In genomic region chr11:77001524-77001923, GRCh38 we compare ENCODE assay signal across 20 cellular contexts. TPM values are rescaled to one million over a fixed set of nuclear protein-coding genes. Genes with fewer than 3 reads are reported as not detected.
DNase-seq lines count a peak whose midpoint lies in the region; ATAC-seq and TF ChIP-seq lines count a peak whose summit lies in the region.
"Had no signal": no experiment of that assay in that cellular context is flagged by ENCODE, and none has a peak within 500 bp of the region (broad histone marks: within the 10 kb centered on the region; RNA-seq: fewer than 3 reads in every experiment).

No MANE protein-coding gene starts in this region.

- H3K4me1 ChIP-seq in GM23338 (ENCODE audit: insufficient read depth): peaks cover 9% of the 10 kb centered on the region; the same call in 1 of the 2 replicates
- H3K4me1 ChIP-seq in PC-3 (ENCODE audit: insufficient read depth, low read length): peaks cover 15% of the 10 kb centered on the region
- H3K4me1 ChIP-seq in hepatocyte (ENCODE audit: insufficient read depth): no peaks in the 10 kb centered on the region
- H3K4me1 ChIP-seq in testis: no peaks in the 10 kb centered on the region
- H3K4me1 ChIP-seq: BLaER1, HAP-1 had no signal

- H3K36me3 ChIP-seq in GM23338 (ENCODE audit: insufficient read depth) (no peaks in the 10 kb centered on the region), PC-3 (ENCODE audit: low read depth, low read length) (no peaks in the 10 kb centered on the region), hepatocyte (replicated peaks; ENCODE audit: insufficient read depth, low read depth) (no peaks in the 10 kb centered on the region), testis (ENCODE audit: low read depth, missing control alignments) (no peaks in the 10 kb centered on the region)
- H3K36me3 ChIP-seq: BLaER1, HAP-1 had no signal

- H3K9me2 ChIP-seq in GM23338 (ENCODE audit: insufficient read depth) (no peaks in the 10 kb centered on the region), PC-3 (replicated peaks; ENCODE audit: low read length) (no peaks in the 10 kb centered on the region), hepatocyte (replicated peaks; ENCODE audit: insufficient read depth) (no peaks in the 10 kb centered on the region)

- H3K27me3 ChIP-seq in GM23338 (ENCODE audit: insufficient read depth): no peaks in the 10 kb centered on the region
- no peaks in the 10 kb centered on the region for H3K27me3 ChIP-seq in PC-3 (ENCODE audit: low read length)
- no peaks in the 10 kb centered on the region for H3K27me3 ChIP-seq in hepatocyte
- H3K27me3 ChIP-seq in testis: no peaks in the 10 kb centered on the region
- H3K27me3 ChIP-seq: BLaER1 had no signal

- WGBS in hepatocyte (ENCODE audit: low lambda C conversion rate, missing lambda C conversion rate): 56% methylated on average over 4 of the region's 4 CpGs
- 86 to 94% methylated on average over 4 of the region's 4 CpGs for whole genome bisulfite sequencing in testis, 2 donors

- H3F3A ChIP-seq in GM23338 (replicated peaks; ENCODE audit: low read depth): no peaks in the 10 kb centered on the region
- no peaks in the 10 kb centered on the region for H3F3A ChIP-seq in PC-3 (ENCODE audit: low read length, unreplicated experiment)

- TF ChIP-seq CTCF in GM23338 (conservative IDR thresholded peaks at IDR 0.05; ENCODE audit: low read depth in 2 of 2) (no peak), PC-3 (conservative IDR thresholded peaks at IDR 0.05; ENCODE audit: low read depth, low read length) (no peak), hepatocyte (IDR thresholded peaks at IDR 0.05; ENCODE audit: poor library complexity) (no peak), progenitor cell of endocrine pancreas (IDR thresholded peaks at IDR 0.05; ENCODE audit: unreplicated experiment) (no peak), testis (IDR thresholded peaks at IDR 0.05) (no peak)

- H3K4me2 ChIP-seq in GM23338 (no peak overlapping the region), PC-3 (ENCODE audit: low read length) (no peak overlapping the region), hepatocyte (peak overlapping the region; percentile 11)
- H3K4me2 ChIP-seq: BLaER1 had no signal

- intact Hi-C loops in PC-3 (cut with micrococcal nuclease) (no loop called here), sciatic nerve (cut with DNase I) (no loop called here), testis (cut with DNase I; ENCODE audit: low total_unique reads) (no loop called here)

- H3K27ac Mint-ChIP-seq in GM23338: 0 out of 2 replicates have a peak overlapping the region, but pooled peaks have one; percentile 2
- H3K27ac Mint-ChIP-seq in progenitor cell of endocrine pancreas: peak overlapping the region; percentile 11
- H3K27ac Mint-ChIP-seq: CD14-positive monocyte; CD4-positive, alpha-beta memory T cell had no signal

- TF ChIP-seq POLR2A in testis (IDR thresholded peaks at IDR 0.05): no peak

- H3K4me3 Mint-ChIP-seq in GM23338 (no peak overlapping the region), progenitor cell of endocrine pancreas (ENCODE audit: low read depth) (no peak overlapping the region)
- H3K4me3 Mint-ChIP-seq: CD14-positive monocyte; CD4-positive, alpha-beta memory T cell had no signal

- DNase-seq in GM23338 (ENCODE audit: low spot score) (no peak), PC-3 (no peak), hepatocyte (ENCODE audit: low spot score) (no peak), progenitor cell of endocrine pancreas (ENCODE audit: low spot score, unreplicated experiment) (no peak), sciatic nerve (ENCODE audit: low spot score) (no peak), testis (no peak), HuH-7 (ENCODE audit: low spot score) (no peak), hepatic stellate cell (ENCODE audit: low spot score) (no peak)
- DNase-seq: 8988T; CD4-positive, alpha-beta memory T cell; DMS153; DMS79; GDM1 had no signal

- no peak for ATAC-seq in GM23338
- ATAC-seq in PC-3: 0 out of 2 replicates have a peak, but pooled peaks have one; percentile 19
- ATAC-seq in sciatic nerve: no peak

- H4K20me1 ChIP-seq in GM23338 (replicated peaks; ENCODE audit: insufficient read depth): no peaks in the 10 kb centered on the region
- H4K20me1 ChIP-seq in PC-3 (ENCODE audit: low read length): no peaks in the 10 kb centered on the region
- H4K20me1 ChIP-seq in hepatocyte (ENCODE audit: insufficient read depth, poor library complexity, severe bottlenecking): no peaks in the 10 kb centered on the region
- H4K20me1 ChIP-seq: BLaER1 had no signal

- H3K4me3 ChIP-seq in GM23338 (no peak overlapping the region), PC-3 (ENCODE audit: low read length) (no peak overlapping the region), hepatocyte (no peak overlapping the region), testis (no peak overlapping the region)
- H3K4me3 ChIP-seq: BLaER1, HAP-1 had no signal

- POLR2A ChIA-PET in PC-3 (lab: Charles Lee; ENCODE audit: unreplicated experiment): no interaction called here

- H3K9ac ChIP-seq in PC-3 (ENCODE audit: low read length): no peak overlapping the region
- H3K9ac ChIP-seq: BLaER1 had no signal

- H3K27ac ChIP-seq in GM23338 (ENCODE audit: low read depth) (no peak overlapping the region), PC-3 (ENCODE audit: low read length) (no peak overlapping the region), hepatocyte (peak overlapping the region; percentile 25), testis (no peak overlapping the region)
- H3K27ac ChIP-seq: BLaER1 had no signal

- BruUV-seq in PC-3 (replicated peaks; lab: Mats Ljungman, UMichigan): no TSS peak

- H3K27me3 Mint-ChIP-seq in GM23338 (ENCODE audit: insufficient read depth, low read depth, poor library complexity): no peaks in the 10 kb centered on the region
- H3K27me3 Mint-ChIP-seq in progenitor cell of endocrine pancreas: no peaks in the 10 kb centered on the region
- H3K27me3 Mint-ChIP-seq: CD4-positive, alpha-beta memory T cell had no signal

- H3K9me3 Mint-ChIP-seq in GM23338 (no peaks in the 10 kb centered on the region; the same call in 2 of the 3 replicates), progenitor cell of endocrine pancreas (ENCODE audit: low read depth) (peaks cover 14% of the 10 kb centered on the region)

- CTCF ChIA-PET in PC-3 (lab: Charles Lee): no interaction called here

- H3K4me1 Mint-ChIP-seq in GM23338: peaks cover 5% of the 10 kb centered on the region
- H3K4me1 Mint-ChIP-seq in progenitor cell of endocrine pancreas (ENCODE audit: low read depth): peaks cover 7% of the 10 kb centered on the region
- H3K4me1 Mint-ChIP-seq: CD14-positive monocyte had no signal

- H3K36me3 Mint-ChIP-seq in GM23338 (ENCODE audit: low read depth): peaks cover 5% of the 10 kb centered on the region; the same call in 2 of the 3 replicates
- peaks cover 15% of the 10 kb centered on the region for H3K36me3 Mint-ChIP-seq in progenitor cell of endocrine pancreas (ENCODE audit: insufficient read depth)

- no peaks in the 10 kb centered on the region for H3K9me3 ChIP-seq in PC-3 (ENCODE audit: low read length)
- no peaks in the 10 kb centered on the region for H3K9me3 ChIP-seq in hepatocyte (ENCODE audit: low read depth)
- no peaks in the 10 kb centered on the region for H3K9me3 ChIP-seq in testis
- H3K9me3 ChIP-seq: BLaER1, HAP-1 had no signal

- H2AFZ ChIP-seq in GM23338: no peak overlapping the region
- no peak overlapping the region for H2AFZ ChIP-seq in PC-3 (ENCODE audit: low read length)
- H2AFZ ChIP-seq in hepatocyte: no peak overlapping the region

- H3K79me2 ChIP-seq in GM23338 (replicated peaks; ENCODE audit: insufficient read depth) (no peaks in the 10 kb centered on the region), PC-3 (ENCODE audit: low read length) (no peaks in the 10 kb centered on the region), hepatocyte (no peaks in the 10 kb centered on the region)

TF ChIP-seq in GM23338, 12 proteins besides CTCF, POLR2A, EP300 and RAD21 (continues in another document):
- no peak for TF ChIP-seq STAT1 (IDR thresholded peaks at IDR 0.05; ENCODE audit: unreplicated experiment)
- TF ChIP-seq EZH2 (IDR thresholded peaks at IDR 0.05; ENCODE audit: low read depth, unreplicated experiment): no peak
- TF ChIP-seq ZNF114 (CRISPR knock-in tag; IDR thresholded peaks at IDR 0.05): no peak
- TF ChIP-seq JUNB (IDR thresholded peaks at IDR 0.05; ENCODE audit: unreplicated experiment): no peak

RNA-seq across cellular contexts. Expression of gene B3GNT6, which starts 32.7 kb away (rescaled TPM):
- total RNA-seq in GM23338 (2014; rRNA removed; shearing (Covaris generic)): not detected in 2 replicates
- not detected in 2 replicates for polyA plus RNA-seq in GM23338 (2016; fragmentation: Nextera tagmentation; extraction: Ambion mirVana)
- 0.04 TPM in 1 of 2 replicates, not detected in the other for total RNA-seq in PC-3 (2014; rRNA removed)
- 0.12 and 0.33 TPM in 2 replicates for total RNA-seq in hepatocyte
- not detected in 2 replicates for polyA plus RNA-seq in hepatocyte
- not detected in 2 replicates for total RNA-seq in progenitor cell of endocrine pancreas
- not detected for total RNA-seq in sciatic nerve
- total RNA-seq in testis: under 1 TPM; 0.47 to 0.74 TPM
- polyA plus RNA-seq in testis (ENCODE audit: insufficient read depth, low read depth, low replicate concordance): not detected
- total RNA-seq: A673; CD4-positive, alpha-beta memory T cell; Daoy; H4 had no signal
- polyA plus RNA-seq: AG04450; CD14-positive monocyte; CD4-positive, alpha-beta memory T cell had no signal
